ENCODE assay signal across 1 cellular context in genomic region chr14:31880935-31881334, GRCh38.
A peak's percentile ranks its signal among the peaks of the same experiment; 100 is the strongest.
TF ChIP-seq lines count a peak whose summit lies in the region.

No MANE protein-coding gene starts in this region.

TF ChIP-seq in IMR-90, 13 proteins besides CTCF, POLR2A, EP300 and RAD21 (continued from another document):
- TF ChIP-seq RFX5 (IDR thresholded peaks at IDR 0.05; ENCODE audit: low read depth, low read length), result no peak
- TF ChIP-seq NFE2L2 (IDR thresholded peaks at IDR 0.05; ENCODE audit: low read depth, low read length), result peak; percentile 15; the same call in 1 of the 2 replicates
- 0 out of 2 replicates have a peak, but pooled peaks have one; percentile 30 for TF ChIP-seq MAZ (IDR thresholded peaks at IDR 0.05; ENCODE audit: borderline replicate concordance, low read depth, low read length)
- TF ChIP-seq SMC3 (IDR thresholded peaks at IDR 0.05; ENCODE audit: low read depth, low read length), result no peak
- peak; percentile 70 for TF ChIP-seq FOS (IDR thresholded peaks at IDR 0.05; ENCODE audit: low read depth, low read length)
